1 cellular context compared by ENCODE assay signal in the genomic region with DNA sequence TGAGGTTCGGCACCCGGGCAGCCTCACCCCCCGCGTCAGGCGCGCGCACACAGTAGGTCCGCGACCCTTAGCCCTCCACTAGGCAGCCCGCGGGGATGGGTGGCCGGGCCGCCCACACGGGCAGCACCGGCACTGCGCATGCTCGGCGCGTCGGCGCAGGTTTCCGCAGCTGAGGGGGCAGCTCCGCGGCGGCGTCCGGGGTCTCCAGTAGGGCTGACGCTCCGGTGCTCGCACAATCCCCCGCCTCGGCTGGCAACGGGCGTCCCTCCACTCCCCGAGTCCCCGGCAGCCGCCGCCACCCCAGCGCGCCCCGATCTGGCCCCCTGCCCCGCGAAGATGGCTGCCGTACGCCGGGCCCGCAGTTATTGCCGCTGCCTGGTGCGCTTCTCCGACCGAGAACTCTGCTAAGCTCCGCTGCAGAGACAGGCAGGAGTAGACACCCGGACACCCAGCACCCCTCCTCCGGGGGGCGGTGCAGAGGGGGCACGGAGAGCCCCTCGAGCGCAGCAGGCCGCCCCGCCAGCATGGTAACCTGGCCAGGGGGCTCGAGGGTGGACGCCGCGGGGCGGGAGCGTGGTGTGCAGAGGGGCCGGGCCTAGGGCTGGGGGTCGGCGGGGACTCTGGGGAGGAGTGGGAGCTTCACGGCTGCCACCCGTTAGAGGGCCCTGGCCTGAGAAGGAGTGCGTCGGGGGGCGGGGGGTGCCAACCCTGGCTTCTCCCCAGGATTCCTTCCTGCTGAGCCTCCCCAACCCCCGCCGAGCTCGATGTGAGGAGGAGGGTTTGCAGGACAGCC.
TF ChIP-seq lines count a peak whose summit lies in the region.

Gene FBXO9, plus strand, starts transcription at position 139 of the 793 bp plus-strand sequence. Its CDS starts 386 bp downstream, at position 525.

TF ChIP-seq in HepG2, 621 proteins besides CTCF, POLR2A, EP300 and RAD21 (continued from another document and continues in another):
- TF ChIP-seq FOXK2 (IDR thresholded peaks at IDR 0.05): no peak
- 0 out of 2 replicates have a peak, but pooled peaks have one; percentile 3 for TF ChIP-seq GMEB2 (CRISPR knock-in tag; IDR thresholded peaks at IDR 0.05; ENCODE audit: low read depth)
- TF ChIP-seq U2AF1 (optimal IDR thresholded peaks at IDR 0.05; ENCODE audit: low read depth, low read length): no peak
- no peak for TF ChIP-seq NR2F6 (IDR thresholded peaks at IDR 0.05)
- 0 out of 2 replicates have a peak, but pooled peaks have one; percentile 7 for TF ChIP-seq NR2F6 (CRISPR knock-in tag; IDR thresholded peaks at IDR 0.05)
- no peak for TF ChIP-seq HDAC6 (IDR thresholded peaks at IDR 0.05; ENCODE audit: low read depth, low read length)
- peak; percentile 94 for TF ChIP-seq PHF8 (CRISPR knock-in tag; IDR thresholded peaks at IDR 0.05)
- TF ChIP-seq SRY (CRISPR knock-in tag; IDR thresholded peaks at IDR 0.05): peak; percentile 77
- peak; percentile 87 for TF ChIP-seq ZBTB7A (CRISPR knock-in tag; IDR thresholded peaks at IDR 0.05)
- no peak for TF ChIP-seq SMARCC2 (IDR thresholded peaks at IDR 0.05)
- TF ChIP-seq MTERF4 (CRISPR knock-in tag; IDR thresholded peaks at IDR 0.05): peak; percentile 22; the same call in 1 of the 2 replicates
- TF ChIP-seq PHF20 (CRISPR knock-in tag; IDR thresholded peaks at IDR 0.05): peak; percentile 76; the same call in 1 of the 2 replicates
- peak; percentile 92 for TF ChIP-seq YY1 (IDR thresholded peaks at IDR 0.05; ENCODE audit: insufficient read depth, insufficient replicate concordance, low read depth, low read length)
- TF ChIP-seq, protein P1, sequence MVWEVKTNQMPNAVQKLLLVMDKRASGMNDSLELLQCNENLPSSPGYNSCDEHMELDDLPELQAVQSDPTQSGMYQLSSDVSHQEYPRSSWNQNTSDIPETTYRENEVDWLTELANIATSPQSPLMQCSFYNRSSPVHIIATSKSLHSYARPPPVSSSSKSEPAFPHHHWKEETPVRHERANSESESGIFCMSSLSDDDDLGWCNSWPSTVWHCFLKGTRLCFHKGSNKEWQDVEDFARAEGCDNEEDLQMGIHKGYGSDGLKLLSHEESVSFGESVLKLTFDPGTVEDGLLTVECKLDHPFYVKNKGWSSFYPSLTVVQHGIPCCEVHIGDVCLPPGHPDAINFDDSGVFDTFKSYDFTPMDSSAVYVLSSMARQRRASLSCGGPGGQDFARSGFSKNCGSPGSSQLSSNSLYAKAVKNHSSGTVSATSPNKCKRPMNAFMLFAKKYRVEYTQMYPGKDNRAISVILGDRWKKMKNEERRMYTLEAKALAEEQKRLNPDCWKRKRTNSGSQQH (CRISPR knock-in tag; IDR thresholded peaks at IDR 0.05; ENCODE audit: low read depth): no peak
- no peak for TF ChIP-seq ZXDC (CRISPR knock-in tag; IDR thresholded peaks at IDR 0.05)
- TF ChIP-seq, protein P2, sequence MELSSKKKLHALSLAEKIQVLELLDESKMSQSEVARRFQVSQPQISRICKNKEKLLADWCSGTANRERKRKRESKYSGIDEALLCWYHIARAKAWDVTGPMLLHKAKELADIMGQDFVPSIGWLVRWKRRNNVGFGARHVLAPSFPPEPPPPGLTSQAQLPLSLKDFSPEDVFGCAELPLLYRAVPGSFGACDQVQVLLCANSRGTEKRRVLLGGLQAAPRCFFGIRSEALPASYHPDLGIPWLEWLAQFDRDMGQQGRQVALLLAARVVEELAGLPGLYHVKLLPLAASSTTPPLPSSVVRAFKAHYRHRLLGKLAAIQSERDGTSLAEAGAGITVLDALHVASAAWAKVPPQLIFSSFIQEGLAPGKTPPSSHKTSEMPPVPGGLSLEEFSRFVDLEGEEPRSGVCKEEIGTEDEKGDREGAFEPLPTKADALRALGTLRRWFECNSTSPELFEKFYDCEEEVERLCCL (CRISPR knock-in tag; IDR thresholded peaks at IDR 0.05; ENCODE audit: borderline replicate concordance): no peak; the same call in 1 of the 2 replicates
- TF ChIP-seq SYNCRIP (IDR thresholded peaks at IDR 0.05; ENCODE audit: insufficient read depth, low read depth, low read length): no peak
- TF ChIP-seq TCF7L2 (IDR thresholded peaks at IDR 0.05; ENCODE audit: low read depth, low read length): no peak
- peak; percentile 82; the same call in 1 of the 2 replicates for TF ChIP-seq ZNF138 (CRISPR knock-in tag; IDR thresholded peaks at IDR 0.05; ENCODE audit: low read depth)
- TF ChIP-seq ISX (CRISPR knock-in tag; conservative IDR thresholded peaks at IDR 0.05): 0 out of 2 replicates have a peak, but pooled peaks have one; percentile 3
- TF ChIP-seq SETDB1 (CRISPR knock-in tag; IDR thresholded peaks at IDR 0.05; ENCODE audit: borderline replicate concordance): no peak
- TF ChIP-seq ELF3 (CRISPR knock-in tag; IDR thresholded peaks at IDR 0.05): no peak
- no peak for TF ChIP-seq ZNF142 (CRISPR knock-in tag; IDR thresholded peaks at IDR 0.05)
- 0 out of 2 replicates have a peak, but pooled peaks have one; percentile 11 for TF ChIP-seq NFE2 (CRISPR knock-in tag; IDR thresholded peaks at IDR 0.05)
- peak; percentile 61 for TF ChIP-seq ZNF781 (CRISPR knock-in tag; IDR thresholded peaks at IDR 0.05; ENCODE audit: borderline replicate concordance, not compliant biosample characterization)
- TF ChIP-seq, protein P3, sequence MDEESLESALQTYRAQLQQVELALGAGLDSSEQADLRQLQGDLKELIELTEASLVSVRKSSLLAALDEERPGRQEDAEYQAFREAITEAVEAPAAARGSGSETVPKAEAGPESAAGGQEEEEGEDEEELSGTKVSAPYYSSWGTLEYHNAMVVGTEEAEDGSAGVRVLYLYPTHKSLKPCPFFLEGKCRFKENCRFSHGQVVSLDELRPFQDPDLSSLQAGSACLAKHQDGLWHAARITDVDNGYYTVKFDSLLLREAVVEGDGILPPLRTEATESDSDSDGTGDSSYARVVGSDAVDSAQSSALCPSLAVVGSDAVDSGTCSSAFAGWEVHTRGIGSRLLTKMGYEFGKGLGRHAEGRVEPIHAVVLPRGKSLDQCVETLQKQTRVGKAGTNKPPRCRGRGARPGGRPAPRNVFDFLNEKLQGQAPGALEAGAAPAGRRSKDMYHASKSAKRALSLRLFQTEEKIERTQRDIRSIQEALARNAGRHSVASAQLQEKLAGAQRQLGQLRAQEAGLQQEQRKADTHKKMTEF (CRISPR knock-in tag; IDR thresholded peaks at IDR 0.05): peak; percentile 92; the same call in 1 of the 2 replicates
- peak; percentile 26; the same call in 1 of the 2 replicates for TF ChIP-seq ISL2 (CRISPR knock-in tag; IDR thresholded peaks at IDR 0.05)
- no peak for TF ChIP-seq AKAP8 (CRISPR knock-in tag; IDR thresholded peaks at IDR 0.05)
- no peak for TF ChIP-seq ZNF672 (CRISPR knock-in tag; IDR thresholded peaks at IDR 0.05)
- TF ChIP-seq ZNF224 (CRISPR knock-in tag; IDR thresholded peaks at IDR 0.05): no peak; the same call in 1 of the 2 replicates
- TF ChIP-seq PHF21A (CRISPR knock-in tag; IDR thresholded peaks at IDR 0.05): 0 out of 2 replicates have a peak, but pooled peaks have one; percentile 50
- TF ChIP-seq GATAD2A (CRISPR knock-in tag; IDR thresholded peaks at IDR 0.05): no peak
- no peak for TF ChIP-seq FOSL1 (CRISPR knock-in tag; IDR thresholded peaks at IDR 0.05; ENCODE audit: borderline replicate concordance)
- TF ChIP-seq ZNF879 (CRISPR knock-in tag; IDR thresholded peaks at IDR 0.05): peak; percentile 87; the same call in 1 of the 2 replicates
- no peak; the same call in 1 of the 2 replicates for TF ChIP-seq MEIS2 (CRISPR knock-in tag; IDR thresholded peaks at IDR 0.05)
- no peak for TF ChIP-seq ETS1 (CRISPR knock-in tag; IDR thresholded peaks at IDR 0.05)
